29 cellular contexts compared by ENCODE assay signal in the genomic region with DNA sequence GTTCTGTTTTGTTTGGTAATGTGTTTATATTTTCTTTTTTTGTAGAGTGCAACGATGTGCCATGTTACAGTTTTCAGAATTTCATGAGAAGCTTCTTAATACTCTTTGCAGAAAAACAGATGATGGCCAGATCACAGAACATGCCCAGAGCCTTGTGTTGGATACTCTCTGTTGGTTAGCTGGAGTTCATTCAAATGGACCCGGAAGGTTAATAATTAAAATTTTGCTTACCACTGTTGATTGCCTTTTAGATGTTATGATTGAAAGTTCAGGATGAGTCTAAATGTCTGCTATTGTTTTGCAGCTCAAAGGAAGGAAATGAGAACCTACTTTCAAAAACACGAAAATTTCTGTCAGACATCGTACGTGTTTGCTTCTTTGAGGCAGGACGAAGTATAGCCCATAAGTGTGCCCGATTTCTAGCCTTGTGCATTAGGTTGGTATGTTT.
"Had no signal": no experiment of that assay in that cellular context is flagged by ENCODE, and none has a peak within 500 bp of the region (broad histone marks: within the 10 kb centered on the region; RNA-seq: fewer than 3 reads in every experiment).

No MANE protein-coding gene starts in this region.

- H3K27ac Mint-ChIP-seq: progenitor cell of endocrine pancreas; stimulated activated memory B cell treated with anti-CD40 and anti-IgM and Interleukin-4, amounts not matched to agents 10 μg/mL and 1 μg/mL and 100 μg/mL, for 72 hours; T-helper 1 cell treated with Interleukin-12 subunit alpha and Interleukin-12 subunit beta and Interleukin-4 antibody, amounts not matched to agents 30 μg/mL and 1 μg/mL, for 36 hours; type B pancreatic cell had no signal

- DNase-seq: activated CD4-positive, alpha-beta T cell treated with anti-CD3 and anti-CD28 coated beads for 4 hours; activated CD4-positive, alpha-beta T cell treated with anti-CD3 and anti-CD28 coated beads, Interleukin-2, amount 50 U/mL, for 4 hours; activated CD8-positive, alpha-beta memory T cell treated with anti-CD3 and anti-CD28 coated beads, Interleukin-2, amount 50 U/mL, for 4 hours; activated effector memory CD4-positive, alpha-beta T cell treated with Interleukin-2 at 50 U/mL for 16 hours; activated naive CD4-positive, alpha-beta T cell treated with Interleukin-2 at 50 U/mL for 16 hours; activated naive CD8-positive, alpha-beta T cell treated with anti-CD3 and anti-CD28 coated beads for 36 hours; activated T-cell treated with anti-CD3 and anti-CD28 coated beads, Interleukin-2, amount 50 U/mL, for 48 hours; adrenal gland; cortex of kidney; foreskin keratinocyte; heart right ventricle; midbrain; naive thymus-derived CD4-positive, alpha-beta T cell; ovary; retina; sigmoid colon; stimulated activated CD4-positive, alpha-beta T cell treated with anti-CD3 and anti-CD28 coated beads, Interleukin-1b, Interleukin-23, amount 100 ng/mL, for 48 hours; stimulated activated CD4-positive, alpha-beta T cell treated with anti-CD3 and anti-CD28 coated beads, Interleukin-4, amount 100 ng/mL, for 4 hours; stimulated activated CD8-positive, alpha-beta memory T cell treated with anti-CD3 and anti-CD28 coated beads, Interleukin-4, amount 100 ng/mL, for 48 hours; stimulated activated naive CD8-positive, alpha-beta T cell treated with anti-CD3 and anti-CD28 coated beads, Interleukin-15, amount 100 ng/mL, for 72 hours; substantia nigra; SW 1271; T-helper 9 cell; uterus had no signal

- H3K27me3 Mint-ChIP-seq: activated naive CD8-positive, alpha-beta T cell treated with anti-CD3 and anti-CD28 coated beads for 36 hours; brain; naive thymus-derived CD4-positive, alpha-beta T cell; progenitor cell of endocrine pancreas; stimulated activated memory B cell treated with anti-CD40 and anti-IgM and Interleukin-4, amounts not matched to agents 10 μg/mL and 1 μg/mL and 100 μg/mL, for 72 hours; stimulated activated naive CD8-positive, alpha-beta T cell treated with anti-CD3 and anti-CD28 coated beads, Interleukin-15, amount 100 ng/mL, for 72 hours; type B pancreatic cell had no signal

- H3K9me3 Mint-ChIP-seq: activated naive CD8-positive, alpha-beta T cell treated with anti-CD3 and anti-CD28 coated beads for 36 hours; naive thymus-derived CD4-positive, alpha-beta T cell; stimulated activated memory B cell treated with anti-CD40 and anti-IgM and Interleukin-4, amounts not matched to agents 10 μg/mL and 1 μg/mL and 100 μg/mL, for 72 hours; stimulated activated naive CD8-positive, alpha-beta T cell treated with anti-CD3 and anti-CD28 coated beads, Interleukin-15, amount 100 ng/mL, for 72 hours; T-helper 1 cell treated with Interleukin-12 subunit alpha and Interleukin-12 subunit beta and Interleukin-4 antibody, amounts not matched to agents 30 μg/mL and 1 μg/mL, for 36 hours; type B pancreatic cell had no signal

- H3K4me3 Mint-ChIP-seq: activated naive CD8-positive, alpha-beta T cell treated with anti-CD3 and anti-CD28 coated beads for 36 hours; brain; naive thymus-derived CD4-positive, alpha-beta T cell; stimulated activated memory B cell treated with anti-CD40 and anti-IgM and Interleukin-4, amounts not matched to agents 10 μg/mL and 1 μg/mL and 100 μg/mL, for 72 hours; stimulated activated naive CD8-positive, alpha-beta T cell treated with anti-CD3 and anti-CD28 coated beads, Interleukin-15, amount 100 ng/mL, for 72 hours; T-helper 1 cell treated with Interleukin-12 subunit alpha and Interleukin-12 subunit beta and Interleukin-4 antibody, amounts not matched to agents 30 μg/mL and 1 μg/mL, for 36 hours; type B pancreatic cell had no signal

- H3K4me1 Mint-ChIP-seq: activated naive CD8-positive, alpha-beta T cell treated with anti-CD3 and anti-CD28 coated beads for 36 hours; brain; stimulated activated memory B cell treated with anti-CD40 and anti-IgM and Interleukin-4, amounts not matched to agents 10 μg/mL and 1 μg/mL and 100 μg/mL, for 72 hours; stimulated activated naive CD8-positive, alpha-beta T cell treated with anti-CD3 and anti-CD28 coated beads, Interleukin-15, amount 100 ng/mL, for 72 hours had no signal

- ATAC-seq: foreskin keratinocyte; heart right ventricle; naive thymus-derived CD4-positive, alpha-beta T cell; stimulated activated memory B cell treated with anti-CD40 and anti-IgM and Interleukin-4, amounts not matched to agents 10 μg/mL and 1 μg/mL and 100 μg/mL, for 72 hours; stimulated activated naive CD8-positive, alpha-beta T cell treated with anti-CD3 and anti-CD28 coated beads, Interleukin-15, amount 100 ng/mL, for 72 hours had no signal
